ENCODE assay signal across 25 cellular contexts in genomic region chr15:54312528-54312927, GRCh38.
"Had no signal": no experiment of that assay in that cellular context is flagged by ENCODE, and none has a peak within 500 bp of the region (broad histone marks: within the 10 kb centered on the region; RNA-seq: fewer than 3 reads in every experiment).

No MANE protein-coding gene starts in this region.

- DNase-seq: activated B cell treated with CpG ODN at 0.5 μM for 24 hours; activated CD4-positive, alpha-beta T cell treated with anti-CD3 and anti-CD28 coated beads for 48 hours; activated CD4-positive, alpha-beta T cell treated with anti-CD3 and anti-CD28 coated beads, Interleukin-2, amount 50 U/mL, for 1 hour; activated CD4-positive, alpha-beta T cell treated with anti-CD3 and anti-CD28 coated beads, Interleukin-2, amount 50 U/mL, for 48 hours; activated CD8-positive, alpha-beta memory T cell treated with anti-CD3 and anti-CD28 coated beads for 24 hours; activated CD8-positive, alpha-beta T cell treated with anti-CD3 and anti-CD28 coated beads for 36 hours; activated effector memory CD4-positive, alpha-beta T cell treated with Interleukin-2 at 50 U/mL for 16 hours; activated gamma-delta T cell treated with Interleukin-2 at 50 U/mL for 16 hours; activated naive CD4-positive, alpha-beta T cell treated with anti-CD3 and anti-CD28 coated beads, Interleukin-2, amount 50 U/mL, for 16 hours; activated naive CD4-positive, alpha-beta T cell treated with Interleukin-2 at 50 U/mL for 16 hours; activated T-cell treated with anti-CD3 and anti-CD28 coated beads, Interleukin-2, amount 50 U/mL, for 4 hours; amniotic stem cell; anterior cingulate cortex; brain microvascular endothelial cell; caudate nucleus; cerebellar nuclear complex; colonic mucosa; effector CD8-positive, alpha-beta T cell; foreskin fibroblast; head of caudate nucleus; T-helper 2 cell had no signal

- H3K27me3 Mint-ChIP-seq: activated B cell treated with CpG ODN at 0.5 μM for 24 hours; activated CD8-positive, alpha-beta T cell treated with anti-CD3 and anti-CD28 coated beads for 36 hours; activated naive CD8-positive, alpha-beta T cell had no signal

- H3K4me3 ChIP-seq: colonic mucosa had no signal

- H3K9me3 ChIP-seq: colonic mucosa had no signal

- H3K9me3 Mint-ChIP-seq: activated CD8-positive, alpha-beta T cell treated with anti-CD3 and anti-CD28 coated beads for 36 hours; activated T-cell treated with anti-CD3 and anti-CD28 coated beads, Interleukin-2, amount 50 U/mL, for 4 hours; activated T-helper 17 cell treated with anti-CD3 and anti-CD28 coated beads, Interleukin-2, amount 50 U/mL, for 72 hours had no signal

- H3K4me1 ChIP-seq: colonic mucosa had no signal

- ATAC-seq: activated CD4-positive, CD25-positive, alpha-beta regulatory T cell treated with anti-CD3 and anti-CD28 coated beads, Interleukin-2, amount 50 U/mL, for 24 hours; activated CD8-positive, alpha-beta T cell treated with anti-CD3 and anti-CD28 coated beads for 36 hours; activated T-cell treated with anti-CD3 and anti-CD28 coated beads, Interleukin-2, amount 50 U/mL, for 4 hours; activated T-helper 17 cell treated with anti-CD3 and anti-CD28 coated beads, Interleukin-2, amount 50 U/mL, for 72 hours had no signal

- H3K4me1 Mint-ChIP-seq: activated B cell treated with CpG ODN at 0.5 μM for 24 hours; activated T-helper 17 cell treated with anti-CD3 and anti-CD28 coated beads, Interleukin-2, amount 50 U/mL, for 72 hours had no signal

- H3K27ac Mint-ChIP-seq: activated B cell treated with CpG ODN at 0.5 μM for 24 hours; activated CD8-positive, alpha-beta T cell treated with anti-CD3 and anti-CD28 coated beads for 36 hours; activated naive CD8-positive, alpha-beta T cell; activated T-helper 17 cell treated with anti-CD3 and anti-CD28 coated beads, Interleukin-2, amount 50 U/mL, for 72 hours had no signal

- H3K27ac ChIP-seq: brain microvascular endothelial cell, colonic mucosa, epithelial cell of prostate had no signal

- H3K4me3 Mint-ChIP-seq: activated B cell treated with CpG ODN at 0.5 μM for 24 hours; activated CD8-positive, alpha-beta T cell treated with anti-CD3 and anti-CD28 coated beads for 36 hours; activated naive CD8-positive, alpha-beta T cell; activated T-cell treated with anti-CD3 and anti-CD28 coated beads, Interleukin-2, amount 50 U/mL, for 4 hours; activated T-helper 17 cell treated with anti-CD3 and anti-CD28 coated beads, Interleukin-2, amount 50 U/mL, for 72 hours had no signal

- H3K27me3 ChIP-seq: brain microvascular endothelial cell, colonic mucosa had no signal

- H3K36me3 Mint-ChIP-seq: activated naive CD8-positive, alpha-beta T cell had no signal

- H3K36me3 ChIP-seq: brain microvascular endothelial cell, colonic mucosa had no signal
